33 cellular contexts compared by ENCODE assay signal in genomic region chr18:78677483-78678317, GRCh38.
"Had no signal": no experiment of that assay in that cellular context is flagged by ENCODE, and none has a peak within 500 bp of the region (broad histone marks: within the 10 kb centered on the region; RNA-seq: fewer than 3 reads in every experiment).

No MANE protein-coding gene starts in this region.

- FAIRE-seq: TTC549 had no signal

- H3K4me3 Mint-ChIP-seq: activated CD4-positive, alpha-beta T cell treated with anti-CD3 and anti-CD28 coated beads, Interleukin-2, amount 10 ng/mL, durations not matched to agents 24 days and 14 days; activated CD8-positive, alpha-beta T cell treated with anti-CD3 and anti-CD28 coated beads for 36 hours; activated naive CD8-positive, alpha-beta T cell treated with anti-CD3 and anti-CD28 coated beads for 36 hours; activated T-cell treated with anti-CD3 and anti-CD28 coated beads, Interleukin-2, amount 50 U/mL, for 72 hours; activated T-helper 17 cell treated with anti-CD3 and anti-CD28 coated beads, Interleukin-2, amount 50 U/mL, for 72 hours; central memory CD8-positive, alpha-beta T cell; T-helper 1 cell treated with Interleukin-12 subunit alpha and Interleukin-12 subunit beta and Interleukin-4 antibody, amounts not matched to agents 30 μg/mL and 1 μg/mL, for 36 hours; T-helper 2 cell treated with Interferon-gamma antibody and Interleukin-4, amounts not matched to agents 5 μg/mL and 100 μg/mL, for 36 hours had no signal

- H3K27ac Mint-ChIP-seq: activated CD4-positive, alpha-beta T cell treated with anti-CD3 and anti-CD28 coated beads, Interleukin-2, amount 10 ng/mL, durations not matched to agents 24 days and 14 days; activated CD8-positive, alpha-beta T cell treated with anti-CD3 and anti-CD28 coated beads for 36 hours; activated naive CD8-positive, alpha-beta T cell treated with anti-CD3 and anti-CD28 coated beads for 36 hours; activated T-cell treated with anti-CD3 and anti-CD28 coated beads, Interleukin-2, amount 50 U/mL, for 72 hours; activated T-helper 17 cell treated with anti-CD3 and anti-CD28 coated beads, Interleukin-2, amount 50 U/mL, for 72 hours; T-helper 1 cell treated with Interleukin-12 subunit alpha and Interleukin-12 subunit beta and Interleukin-4 antibody, amounts not matched to agents 30 μg/mL and 1 μg/mL, for 36 hours; T-helper 2 cell treated with Interferon-gamma antibody and Interleukin-4, amounts not matched to agents 5 μg/mL and 100 μg/mL, for 36 hours had no signal

- H3K4me1 ChIP-seq: Peyer's patch, SJSA1 had no signal

- H3K9ac ChIP-seq: SK-N-SH had no signal

- H3K9me3 Mint-ChIP-seq: activated CD4-positive, alpha-beta T cell treated with anti-CD3 and anti-CD28 coated beads, Interleukin-2, amount 10 ng/mL, durations not matched to agents 24 days and 14 days; activated CD8-positive, alpha-beta T cell treated with anti-CD3 and anti-CD28 coated beads for 36 hours; activated naive CD8-positive, alpha-beta T cell treated with anti-CD3 and anti-CD28 coated beads for 36 hours; activated T-cell treated with anti-CD3 and anti-CD28 coated beads, Interleukin-2, amount 50 U/mL, for 72 hours; activated T-helper 17 cell treated with anti-CD3 and anti-CD28 coated beads, Interleukin-2, amount 50 U/mL, for 72 hours; central memory CD8-positive, alpha-beta T cell; T-helper 1 cell treated with Interleukin-12 subunit alpha and Interleukin-12 subunit beta and Interleukin-4 antibody, amounts not matched to agents 30 μg/mL and 1 μg/mL, for 36 hours; T-helper 2 cell treated with Interferon-gamma antibody and Interleukin-4, amounts not matched to agents 5 μg/mL and 100 μg/mL, for 36 hours had no signal

- H3K4me2 ChIP-seq: SK-N-SH had no signal

- H3K27ac ChIP-seq: cardiac muscle cell, Peyer's patch, SJSA1 had no signal

- H3K27me3 ChIP-seq: cardiac muscle cell, MG63, Peyer's patch, SJSA1 had no signal

- H3K4me1 Mint-ChIP-seq: activated CD4-positive, alpha-beta T cell treated with anti-CD3 and anti-CD28 coated beads, Interleukin-2, amount 10 ng/mL, durations not matched to agents 24 days and 14 days; activated T-helper 17 cell treated with anti-CD3 and anti-CD28 coated beads, Interleukin-2, amount 50 U/mL, for 72 hours had no signal

- H3K9me3 ChIP-seq: MG63, Peyer's patch, SK-N-SH had no signal

- DNase-seq: activated CD4-positive, alpha-beta T cell treated with anti-CD3 and anti-CD28 coated beads, Interleukin-2, amount 10 ng/mL, durations not matched to agents 24 days and 14 days; activated CD4-positive, alpha-beta T cell treated with anti-CD3 and anti-CD28 coated beads, Interleukin-2, amount 50 U/mL, for 4 hours; activated CD8-positive, alpha-beta T cell treated with anti-CD3 and anti-CD28 coated beads for 36 hours; activated effector memory CD4-positive, alpha-beta T cell treated with anti-CD3 and anti-CD28 coated beads, Interleukin-2, amount 50 U/mL, for 16 hours; activated naive CD4-positive, alpha-beta T cell; activated naive CD4-positive, alpha-beta T cell treated with anti-CD3 and anti-CD28 coated beads, Interleukin-2, amount 50 U/mL, for 16 hours; activated naive CD8-positive, alpha-beta T cell treated with anti-CD3 and anti-CD28 coated beads for 36 hours; activated T-cell treated with anti-CD3 and anti-CD28 coated beads, Interleukin-2, amount 50 U/mL, for 1 hour; activated T-cell treated with anti-CD3 and anti-CD28 coated beads, Interleukin-2, amount 50 U/mL, for 72 hours; amniotic stem cell; aorta; Kasumi-1; MG63; NCI-H1048; NCI-H1105 treated with DMSO at 0.1 percent for 48 hours; NCI-H1436; NCI-H1694 treated with DMSO at 0.1 percent for 48 hours; NCI-H2029; NCI-H345; NCI-H524 treated with DMSO at 0.1 percent for 48 hours; NK-92 treated with Interleukin-12 subunit alpha and Interleukin-12 subunit beta, amount 100 ng/mL, for 24 hours; PC-3; Peyer's patch; RPMI8226; SHP77 treated with DMSO at 0.1 percent for 48 hours; SK-N-SH had no signal

- ATAC-seq: activated CD8-positive, alpha-beta T cell treated with anti-CD3 and anti-CD28 coated beads for 36 hours; activated T-helper 17 cell treated with anti-CD3 and anti-CD28 coated beads, Interleukin-2, amount 50 U/mL, for 72 hours; PC-3 had no signal

- H3K36me3 Mint-ChIP-seq: activated naive CD8-positive, alpha-beta T cell treated with anti-CD3 and anti-CD28 coated beads for 36 hours had no signal

- H3K4me3 ChIP-seq: cardiac muscle cell, MG63, Peyer's patch, SJSA1 had no signal

- H3K27me3 Mint-ChIP-seq: activated CD4-positive, alpha-beta T cell treated with anti-CD3 and anti-CD28 coated beads, Interleukin-2, amount 10 ng/mL, durations not matched to agents 24 days and 14 days; activated CD8-positive, alpha-beta T cell treated with anti-CD3 and anti-CD28 coated beads for 36 hours; activated T-helper 17 cell treated with anti-CD3 and anti-CD28 coated beads, Interleukin-2, amount 50 U/mL, for 72 hours; central memory CD8-positive, alpha-beta T cell had no signal

- H3K36me3 ChIP-seq: cardiac muscle cell, MG63, Peyer's patch, SJSA1 had no signal
